ENCODE assay signal across 8 cellular contexts in genomic region chr11:76783901-76784813, GRCh38.
DNase-seq lines count a peak whose midpoint lies in the region; ATAC-seq, FAIRE-seq and TF ChIP-seq lines count a peak whose summit lies in the region.

No MANE protein-coding gene starts in this region.

- no peaks in the 10 kb centered on the region for H3K27me3 ChIP-seq in BLaER1
- no peaks in the 10 kb centered on the region for H3K27me3 ChIP-seq in HUES6 (ENCODE audit: control insufficient read depth, insufficient read depth, low read length)
- H3K27me3 ChIP-seq in adipocyte (replicated peaks; ENCODE audit: control insufficient read depth, insufficient read depth, low read length), result no peaks in the 10 kb centered on the region

- H3K4me3 ChIP-seq in BLaER1 (peak overlapping the region; percentile 91), HUES6 (ENCODE audit: low read depth, low read length) (peak overlapping the region; percentile 99), adipocyte (ENCODE audit: low read length) (peak overlapping the region; percentile 94), skeletal muscle cell (ENCODE audit: low read depth, low read length) (peak overlapping the region; percentile 95)

- peaks cover 52% of the 10 kb centered on the region for H4K20me1 ChIP-seq in BLaER1

- H3K27ac ChIP-seq in BLaER1 (peak overlapping the region; percentile 91), HUES6 (ENCODE audit: low read depth, low read length) (peak overlapping the region; percentile 98)

- H3K9ac ChIP-seq in BLaER1, result peak overlapping the region; percentile 87
- peak overlapping the region; percentile 99 for H3K9ac ChIP-seq in HUES6 (ENCODE audit: low read length)
- peak overlapping the region; percentile 99 for H3K9ac ChIP-seq in adipocyte (ENCODE audit: low read length)

- H3K4me1 ChIP-seq in BLaER1 (peaks cover 66% of the 10 kb centered on the region), HUES6 (ENCODE audit: control insufficient read depth, insufficient read depth, low read length) (peaks cover 58% of the 10 kb centered on the region), adipocyte (ENCODE audit: control insufficient read depth, insufficient read depth, low read length) (peaks cover 67% of the 10 kb centered on the region)

- H3K36me3 ChIP-seq in BLaER1 (peaks cover 8% of the 10 kb centered on the region; the same call in 1 of the 2 replicates), HUES6 (ENCODE audit: control insufficient read depth, insufficient read depth, low read length) (peaks cover 8% of the 10 kb centered on the region), adipocyte (ENCODE audit: control insufficient read depth, insufficient read depth, low read length, severe bottlenecking) (peaks cover 20% of the 10 kb centered on the region)

- peak overlapping the region; percentile 99 for H3K4me2 ChIP-seq in BLaER1

- ATAC-seq in GM21447 (IDR thresholded peaks at IDR 0.05; ENCODE audit: unreplicated experiment), result no peak

- H3K9me3 ChIP-seq in BLaER1 (no peaks in the 10 kb centered on the region), HUES6 (ENCODE audit: control insufficient read depth, insufficient read depth, low read depth, low read length) (peaks cover 5% of the 10 kb centered on the region; the same call in 1 of the 2 replicates), adipocyte (ENCODE audit: control insufficient read depth, low read length) (no peaks in the 10 kb centered on the region)

- no peak for FAIRE-seq in D721Med (lab: Jason Lieb, UNC)

- no peak for TF ChIP-seq CTCF in D721Med (IDR thresholded peaks at IDR 0.05; ENCODE audit: insufficient read depth, missing control alignments)

- peak; percentile 86 for DNase-seq in adipocyte (ENCODE audit: low read depth)
- DNase-seq in hepatic stellate cell (ENCODE audit: low spot score), result peak; percentile 78
- DNase-seq in skeletal muscle cell (ENCODE audit: low read depth), result peak; percentile 62
- no peak for DNase-seq in D721Med (ENCODE audit: insufficient read length, low spot score)
- no peak for DNase-seq in SHP77 treated with DMSO at 0.1 percent for 48 hours (lab: John Stamatoyannopoulos, UW)

Comparison
In these comparisons a context has a peak if more than half of its experiments do, and no peak if none do; other contexts are left out.
1. DNase-seq: peak in adipocyte (single experiment), hepatic stellate cell (single experiment) and skeletal muscle cell (single experiment); none in D721Med (single experiment) and SHP77 treated with DMSO at 0.1 percent for 48 hours (single experiment).
2. Peak in every context shown above with its lines, with median percentiles within 50 percentile points of each other: H3K4me3 ChIP-seq and H3K9ac ChIP-seq.